8 cellular contexts compared by ENCODE assay signal in genomic region chr1:225882699-225883615, GRCh38. TPM values are rescaled to one million over a fixed set of nuclear protein-coding genes. Genes with fewer than 3 reads are reported as not detected.
DNase-seq lines count a peak whose midpoint lies in the region; ATAC-seq and TF ChIP-seq lines count a peak whose summit lies in the region.

No MANE protein-coding gene starts in this region.

- TF ChIP-seq CTCF in suprapubic skin (IDR thresholded peaks at IDR 0.05) (no peak), GM13977 (IDR thresholded peaks at IDR 0.05; ENCODE audit: extremely low read depth, insufficient read depth, missing control alignments) (no peak)

- H3K9ac ChIP-seq in HUES48 (ENCODE audit: low read depth, low read length) = peak overlapping the region; percentile 70

- peak; percentile 20 for ATAC-seq in GM21576 (IDR thresholded peaks at IDR 0.05; ENCODE audit: unreplicated experiment)

- H3K27ac ChIP-seq in HUES48 (ENCODE audit: low read depth, low read length) (peak overlapping the region; percentile 92), suprapubic skin (peak overlapping the region; percentile 95)

- H3K27me3 ChIP-seq in HUES48 (ENCODE audit: control insufficient read depth, insufficient read depth, low read length) (peaks cover 8% of the 10 kb centered on the region; the same call in 1 of the 2 replicates), suprapubic skin (no peaks in the 10 kb centered on the region)

- DNase-seq in DMS53 treated with DMSO at 0.1 percent for 48 hours (lab: John Stamatoyannopoulos, UW; ENCODE audit: unreplicated experiment) (peak; percentile 22), epidermal melanocyte (ENCODE audit: insufficient read length, low spot score) (peak; percentile 55), midbrain (lab: John Stamatoyannopoulos, UW) (peak; percentile 79), suprapubic skin (ENCODE audit: low spot score in 2 of 2) (peak; percentile 80 to 88), GM13977 (ENCODE audit: low spot score) (no peak)
- peak; percentile 33 to 50 for DNase-seq in activated CD4-positive, alpha-beta T cell treated with anti-CD3 and anti-CD28 coated beads for 4 hours

- TF ChIP-seq EP300 in suprapubic skin (IDR thresholded peaks at IDR 0.05) = no peak

- H3K9me3 ChIP-seq in HUES48 (ENCODE audit: control insufficient read depth, insufficient read depth, low read length) (no peaks in the 10 kb centered on the region), suprapubic skin (no peaks in the 10 kb centered on the region)

- no peak for TF ChIP-seq POLR2A in suprapubic skin (IDR thresholded peaks at IDR 0.05)

- in situ Hi-C loops in GM13977 (cut with MboI; ENCODE audit: low pct_unique_long_range_greater_than_20kb, low sequenced_read_pairs, unreplicated experiment) = no loop called here

- H3K36me3 ChIP-seq in HUES48 (ENCODE audit: control insufficient read depth, insufficient read depth, low read length) = peaks cover 21% of the 10 kb centered on the region; the same call in 1 of the 2 replicates
- no peaks in the 10 kb centered on the region for H3K36me3 ChIP-seq in suprapubic skin

- H3K4me1 ChIP-seq in HUES48 (ENCODE audit: control insufficient read depth, insufficient read depth, low read length) = peaks cover 17% of the 10 kb centered on the region
- peaks cover 46% of the 10 kb centered on the region for H3K4me1 ChIP-seq in suprapubic skin

- peak overlapping the region; percentile 86 for H3K4me3 ChIP-seq in HUES48 (ENCODE audit: low read depth, low read length)
- H3K4me3 ChIP-seq in suprapubic skin = peak overlapping the region; percentile 89

- WGBS in suprapubic skin = 3% methylated on average over 40 of the region's 61 CpGs

RNA-seq across cellular contexts. Expression of gene TMEM63A, which starts 0.8 kb away (rescaled TPM):
- total RNA-seq in suprapubic skin = 100 to 1,000 TPM in 1 of 4 donors, 10 to 100 TPM in 3; 32.6 to 162 (median 48.9) TPM

RNA-seq across cellular contexts. Expression of gene LEFTY1, which starts 6.0 kb away (rescaled TPM):
- total RNA-seq in suprapubic skin = not detected

RNA-seq across cellular contexts. Expression of gene PYCR2, which starts 41.1 kb away (rescaled TPM):
- total RNA-seq in suprapubic skin = 10 to 100 TPM; 28.8 to 53.8 (median 43.3) TPM

RNA-seq across cellular contexts. Expression of gene LEFTY2, which starts 58.1 kb away (rescaled TPM):
- under 1 TPM in 1 of 4 donors, not detected in 3; 0.26 TPM for total RNA-seq in suprapubic skin
